Comparison of ENCODE assay signal across 7 cellular contexts in the genomic region with DNA sequence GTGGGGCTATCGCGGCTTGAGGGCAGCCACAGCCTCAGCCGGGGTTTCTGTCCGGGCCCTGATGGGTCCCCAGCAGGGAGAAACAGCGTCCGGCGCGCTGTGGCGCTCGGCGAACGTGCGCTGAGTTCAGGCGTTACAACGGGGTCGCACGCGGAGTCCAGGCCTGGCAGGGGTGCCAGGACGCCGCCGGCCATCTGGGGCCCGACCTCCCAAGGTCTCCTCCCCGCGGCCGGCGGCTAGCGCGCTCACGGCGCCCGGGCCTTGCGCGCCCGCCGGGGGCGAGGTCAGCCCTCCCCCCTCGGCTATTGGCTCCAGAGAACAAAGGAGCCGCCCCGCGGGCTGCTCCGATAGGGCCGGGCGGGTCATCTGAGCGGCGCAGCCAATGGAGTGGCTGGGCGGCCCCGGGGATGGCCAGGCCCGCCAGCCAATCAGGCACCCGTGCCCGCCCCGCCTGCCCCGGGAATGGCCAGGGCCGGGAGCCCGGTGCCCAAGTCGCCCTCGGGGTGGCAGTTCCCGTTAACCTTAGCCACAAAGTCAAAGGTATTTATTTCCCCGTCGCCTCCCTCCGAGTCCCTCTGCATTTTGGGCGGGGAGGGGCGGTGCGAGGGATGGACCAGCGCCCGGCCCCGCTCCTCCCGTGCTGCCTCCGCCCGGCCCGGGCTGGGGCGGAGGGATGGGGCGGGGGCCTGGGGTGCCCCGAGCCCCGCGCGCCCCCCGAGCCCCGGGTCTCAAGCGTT.
DNase-seq lines count a peak whose midpoint lies in the region; ATAC-seq and TF ChIP-seq lines count a peak whose summit lies in the region.

TSS of gene ZNF775 (plus strand) at position 478 of the 737 bp plus-strand sequence. CDS start 9,141 bp downstream, outside the sequence.

- TF ChIP-seq CTCF in astrocyte of the spinal cord (IDR thresholded peaks at IDR 0.05; ENCODE audit: low read depth, low read length), result no peak

- peak within 1 kb of the TSS; percentile 83 for H3K4me3 ChIP-seq in astrocyte of the spinal cord (ENCODE audit: low read depth, low read length)

- DNase-seq in NCI-H2081 (lab: John Stamatoyannopoulos, UW), result peak; percentile 94 to 98
- peak; percentile 86 for DNase-seq in T1000 (lab: John Stamatoyannopoulos, UW)
- peak; percentile 95 for DNase-seq in astrocyte of the spinal cord (ENCODE audit: low read depth, low spot score)
- DNase-seq in hippocampal formation (lab: John Stamatoyannopoulos, UW), result peak; percentile 95 to 96
- peak; percentile 96 for DNase-seq in retina

- in situ Hi-C loops in astrocyte of the spinal cord (cut with HindIII; ENCODE audit: low sequenced_read_pairs), result no loop called here

- peak; percentile 66 for ATAC-seq in GM18517 (IDR thresholded peaks at IDR 0.05; ENCODE audit: unreplicated experiment)
- ATAC-seq in HG03025 (IDR thresholded peaks at IDR 0.05; ENCODE audit: low FRiP score, unreplicated experiment), result peak; percentile 65

Comparison
In these comparisons a context has a peak if more than half of its experiments do, and no peak if none do; other contexts are left out.
1. Peak in every context shown above with its lines: DNase-seq, ATAC-seq and H3K4me3 ChIP-seq.